Comparison of ENCODE assay signal across 8 cellular contexts in the genomic region with DNA sequence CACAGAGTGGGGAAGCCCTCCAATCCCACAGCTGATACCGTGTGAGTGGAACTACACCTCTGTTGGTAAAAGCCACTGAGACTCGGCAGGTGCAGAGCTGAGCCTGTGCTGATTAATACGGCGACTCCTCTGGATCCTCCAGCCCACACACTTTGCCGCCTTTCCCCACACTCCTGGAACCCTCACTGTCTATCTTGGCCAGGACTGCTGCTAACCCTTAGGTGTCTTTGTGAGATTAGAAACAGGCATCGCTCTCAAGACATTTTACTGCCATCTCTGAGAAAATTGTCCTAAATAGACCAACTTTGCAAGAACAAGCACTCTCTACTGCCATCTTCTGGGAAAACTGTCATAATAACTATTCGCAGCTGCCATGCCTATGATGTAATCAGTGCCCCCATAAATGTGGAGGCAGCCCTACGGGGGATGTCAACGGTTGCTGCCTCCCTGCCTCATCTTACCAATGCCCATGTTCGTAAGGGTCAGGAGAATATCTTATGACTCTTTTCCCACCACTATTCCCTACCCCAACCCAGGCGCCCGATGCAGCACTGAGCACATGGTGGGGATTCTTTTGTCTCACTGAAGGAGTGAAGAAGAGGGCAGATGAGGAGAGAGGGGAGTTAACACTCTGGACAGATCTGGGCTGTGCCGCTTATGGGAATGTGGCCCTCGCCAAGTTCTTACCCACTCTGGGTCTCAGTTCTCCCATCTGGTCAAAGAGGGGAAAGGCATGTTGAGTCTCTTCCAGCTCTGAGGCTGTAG. TPM values are rescaled to one million over a fixed set of nuclear protein-coding genes. Genes with fewer than 3 reads are reported as not detected.
A peak's percentile ranks its signal among the peaks of the same experiment; 100 is the strongest.
DNase-seq lines count a peak whose midpoint lies in the region; ATAC-seq and TF ChIP-seq lines count a peak whose summit lies in the region.

No MANE protein-coding gene starts in this region.

- H3K9me3 ChIP-seq in DOHH2 (ENCODE audit: control insufficient read depth, insufficient read depth, low read length) (no peaks in the 10 kb centered on the region), PC-3 (ENCODE audit: low read length) (no peaks in the 10 kb centered on the region)

- no peaks in the 10 kb centered on the region for H3K9me3 Mint-ChIP-seq in mesothelial cell of epicardium

- peak overlapping the region; percentile 44 for H3K27ac Mint-ChIP-seq in mesothelial cell of epicardium

- H3K79me2 ChIP-seq in DOHH2 (ENCODE audit: control insufficient read depth, low read length) (no peaks in the 10 kb centered on the region), PC-3 (ENCODE audit: low read length) (no peaks in the 10 kb centered on the region)

- no peak overlapping the region for H3K4me3 ChIP-seq in DOHH2 (ENCODE audit: low read length)
- peak overlapping the region; percentile 23; the same call in 1 of the 2 replicates for H3K4me3 ChIP-seq in PC-3 (ENCODE audit: low read length)
- no peak overlapping the region for H3K4me3 ChIP-seq in choroid plexus epithelial cell (ENCODE audit: low read depth, low read length)

- H4K20me1 ChIP-seq in DOHH2 (ENCODE audit: control insufficient read depth, insufficient read depth, low read depth, low read length) (no peaks in the 10 kb centered on the region), PC-3 (ENCODE audit: low read length) (no peaks in the 10 kb centered on the region)

- POLR2A ChIA-PET in PC-3 (lab: Charles Lee; ENCODE audit: unreplicated experiment) = no interaction called here

- peaks cover 32% of the 10 kb centered on the region for H3K27me3 ChIP-seq in DOHH2 (ENCODE audit: control insufficient read depth, low read length)
- H3K27me3 ChIP-seq in PC-3 (ENCODE audit: low read length) = peaks cover 74% of the 10 kb centered on the region

- DNase-seq in Kasumi-1 (lab: John Stamatoyannopoulos, UW) (peak; percentile 78 to 86), PC-3 (peak; percentile 80), choroid plexus epithelial cell (ENCODE audit: low read depth) (peak; percentile 76), mesothelial cell of epicardium (ENCODE audit: low spot score in 2 of 2, unreplicated experiment in 2 of 2) (no peak), posterior vena cava (ENCODE audit: low spot score) (no peak), amniotic stem cell (lab: John Stamatoyannopoulos, UW) (no peak)

- H3K36me3 Mint-ChIP-seq in mesothelial cell of epicardium = peaks cover 19% of the 10 kb centered on the region

- H3K27ac ChIP-seq in DOHH2 (ENCODE audit: low read depth, low read length) (no peak overlapping the region), PC-3 (ENCODE audit: low read length) (no peak overlapping the region)

- ATAC-seq in PC-3 = peak; percentile 67
- ATAC-seq in HG02981 (IDR thresholded peaks at IDR 0.05; ENCODE audit: unreplicated experiment) = no peak

- no peaks in the 10 kb centered on the region for H3F3A ChIP-seq in DOHH2 (ENCODE audit: control insufficient read depth, insufficient read depth)
- no peaks in the 10 kb centered on the region for H3F3A ChIP-seq in PC-3 (ENCODE audit: low read length, unreplicated experiment)

- no TSS peak for BruUV-seq in PC-3 (replicated peaks; lab: Mats Ljungman, UMichigan)

- intact Hi-C loops in PC-3 (cut with micrococcal nuclease) = loop anchor here (1.0 to 2.0 kb wide), 2 partner anchors 24 to 174 kb away; no protein-coding TSS in a partner anchor
- intact Hi-C loops in posterior vena cava (cut with DNase I) = no loop called here

- H3K4me2 ChIP-seq in DOHH2 (ENCODE audit: low read length) = peak overlapping the region; percentile 24
- H3K4me2 ChIP-seq in PC-3 (ENCODE audit: low read length) = peak overlapping the region; percentile 69

- no peaks in the 10 kb centered on the region for H3K27me3 Mint-ChIP-seq in mesothelial cell of epicardium (ENCODE audit: low read depth)

- peaks cover 4% of the 10 kb centered on the region for H3K4me1 Mint-ChIP-seq in mesothelial cell of epicardium

- no peak overlapping the region for H3K4me3 Mint-ChIP-seq in mesothelial cell of epicardium

- H2AFZ ChIP-seq in PC-3 (ENCODE audit: low read length) = peak overlapping the region; percentile 28

- H3K36me3 ChIP-seq in DOHH2 (ENCODE audit: control insufficient read depth, low read length) (no peaks in the 10 kb centered on the region), PC-3 (ENCODE audit: low read depth, low read length) (no peaks in the 10 kb centered on the region)

- H3K9ac ChIP-seq in PC-3 (ENCODE audit: low read length) = no peak overlapping the region

- TF ChIP-seq CTCF in DOHH2 (IDR thresholded peaks at IDR 0.05; ENCODE audit: low read depth, low read length, poor library complexity, severe bottlenecking) = peak; percentile 70
- peak; percentile 87 for TF ChIP-seq CTCF in PC-3 (conservative IDR thresholded peaks at IDR 0.05; ENCODE audit: low read depth, low read length)
- peak; percentile 69 for TF ChIP-seq CTCF in choroid plexus epithelial cell (conservative IDR thresholded peaks at IDR 0.05; ENCODE audit: low read depth, low read length)
- peak; percentile 37 for TF ChIP-seq CTCF in mesothelial cell of epicardium (IDR thresholded peaks at IDR 0.05; ENCODE audit: unreplicated experiment)

- CTCF ChIA-PET in PC-3 (lab: Charles Lee) = interaction anchor here (0.6 to 1.0 kb wide), 2 partner anchors 24 to 338 kb away, joined by 3 to 5 read pairs; no protein-coding TSS in a partner anchor

- H3K9me2 ChIP-seq in DOHH2 (replicated peaks; ENCODE audit: control insufficient read depth, low read length) (no peaks in the 10 kb centered on the region), PC-3 (replicated peaks; ENCODE audit: low read length) (no peaks in the 10 kb centered on the region)

- H3K4me1 ChIP-seq in DOHH2 (ENCODE audit: control insufficient read depth, low read length) = peaks cover 9% of the 10 kb centered on the region
- peaks cover 6% of the 10 kb centered on the region; the same call in 1 of the 2 replicates for H3K4me1 ChIP-seq in PC-3 (ENCODE audit: insufficient read depth, low read length)

RNA-seq across cellular contexts. Expression of gene KCNB1, which starts 26.1 kb away (rescaled TPM):
- 0.04 and 0.35 TPM in 2 replicates for total RNA-seq in PC-3 (2014; rRNA removed)
- total RNA-seq in mesothelial cell of epicardium = 0.51 to 1.1 TPM (median 0.52 TPM) in 3 replicates
- total RNA-seq in posterior vena cava = 1 to 10 TPM; 1.6 to 9.7 TPM

RNA-seq across cellular contexts. Expression of gene PTGIS, which starts 59.3 kb away (rescaled TPM):
- 0.18 TPM in 1 of 2 replicates, not detected in the other for total RNA-seq in PC-3 (2014; rRNA removed)
- 113 to 118 TPM (median 117 TPM) in 3 replicates for total RNA-seq in mesothelial cell of epicardium
- 100 to 1,000 TPM; 359 to 447 TPM for total RNA-seq in posterior vena cava

Comparison
In these comparisons a context has a peak if more than half of its experiments do, and no peak if none do; other contexts are left out.
1. CTCF ChIP-seq: peak in every context shown above with its lines; median percentile 87 in PC-3; 70 in DOHH2; 69 in choroid plexus epithelial cell; 37 in mesothelial cell of epicardium.
2. DNase-seq: peak in Kasumi-1 (2 of 2), PC-3 (single experiment) and choroid plexus epithelial cell (single experiment); none in mesothelial cell of epicardium (0 of 2), posterior vena cava (single experiment) and amniotic stem cell (single experiment).
3. RNA of gene PTGIS, which starts 59.3 kb away (total RNA-seq): 359 to 447 TPM in posterior vena cava and 113 to 118 TPM in mesothelial cell of epicardium; 0.18 TPM in PC-3; every median in the first group is over 10 times any median in the second.